32 cellular contexts compared by ENCODE assay signal in genomic region chr1:232813082-232813481, GRCh38.
"Had no signal": no experiment of that assay in that cellular context is flagged by ENCODE, and none has a peak within 500 bp of the region (broad histone marks: within the 10 kb centered on the region; RNA-seq: fewer than 3 reads in every experiment).

No MANE protein-coding gene starts in this region.

- H3K9me3 ChIP-seq: body of pancreas, breast epithelium had no signal

- H3K36me3 ChIP-seq: adrenal gland, brain microvascular endothelial cell, breast epithelium had no signal

- H3K27me3 ChIP-seq: adrenal gland, body of pancreas, brain microvascular endothelial cell, breast epithelium had no signal

- H3K4me3 ChIP-seq: adrenal gland, body of pancreas, breast epithelium had no signal

- H3K4me1 ChIP-seq: adrenal gland, body of pancreas, breast epithelium had no signal

- H3K27ac ChIP-seq: adrenal gland, body of pancreas, brain microvascular endothelial cell, breast epithelium, VCaP had no signal

- DNase-seq: activated B cell treated with CpG ODN at 0.5 μM for 24 hours; activated CD4-positive, alpha-beta memory T cell treated with anti-CD3 and anti-CD28 coated beads, Interleukin-2, amount 10 ng/mL, durations not matched to agents 7 days and 5 days; activated CD4-positive, alpha-beta T cell treated with anti-CD3 and anti-CD28 coated beads for 4 hours; activated CD4-positive, alpha-beta T cell treated with anti-CD3 and anti-CD28 coated beads, Interleukin-2, amount 10 ng/mL, durations not matched to agents 24 days and 14 days; activated CD4-positive, alpha-beta T cell treated with anti-CD3 and anti-CD28 coated beads, Interleukin-2, amount 50 U/mL, for 48 hours; activated CD4-positive, CD25-positive, alpha-beta regulatory T cell treated with anti-CD3 and anti-CD28 coated beads, Interleukin-2, amount 50 U/mL, for 72 hours; activated CD8-positive, alpha-beta memory T cell treated with anti-CD3 and anti-CD28 coated beads for 24 hours; activated CD8-positive, alpha-beta memory T cell treated with anti-CD3 and anti-CD28 coated beads, Interleukin-2, amount 10 ng/mL, durations not matched to agents 7 days and 5 days; activated CD8-positive, alpha-beta memory T cell treated with anti-CD3 and anti-CD28 coated beads, Interleukin-2, amount 50 U/mL, for 48 hours; activated CD8-positive, alpha-beta T cell treated with anti-CD3 and anti-CD28 coated beads, Interleukin-2, amount 10 ng/mL, durations not matched to agents 7 days and 5 days; activated effector memory CD4-positive, alpha-beta T cell treated with anti-CD3 and anti-CD28 coated beads, Interleukin-2, amount 50 U/mL, for 16 hours; activated gamma-delta T cell treated with Interleukin-2 at 50 U/mL for 16 hours; activated naive CD4-positive, alpha-beta T cell; activated naive CD4-positive, alpha-beta T cell treated with anti-CD3 and anti-CD28 coated beads for 36 hours; activated naive CD4-positive, alpha-beta T cell treated with anti-CD3 and anti-CD28 coated beads, Interleukin-2, amount 50 U/mL, for 16 hours; activated naive CD8-positive, alpha-beta T cell treated with anti-CD3 and anti-CD28 coated beads for 36 hours; activated T-cell treated with anti-CD3 and anti-CD28 coated beads, Interleukin-2, amount 50 U/mL, for 1 hour; activated T-cell treated with anti-CD3 and anti-CD28 coated beads, Interleukin-2, amount 50 U/mL, for 4 hours; activated T-cell treated with anti-CD3 and anti-CD28 coated beads, Interleukin-2, amount 50 U/mL, for 72 hours; adrenal gland; amniotic stem cell; aorta; body of pancreas; brain microvascular endothelial cell; central memory CD4-positive, alpha-beta T cell; T-helper 1 cell; T-helper 2 cell; T-helper 9 cell had no signal

- ATAC-seq: activated CD8-positive, alpha-beta memory T cell treated with anti-CD3 and anti-CD28 coated beads, Interleukin-2, amount 10 ng/mL, durations not matched to agents 7 days and 5 days; activated CD8-positive, alpha-beta T cell treated with anti-CD3 and anti-CD28 coated beads, Interleukin-2, amount 10 ng/mL, durations not matched to agents 7 days and 5 days; activated naive CD4-positive, alpha-beta T cell treated with anti-CD3 and anti-CD28 coated beads, Interleukin-2, amount 50 U/mL, for 72 hours; activated T-cell treated with anti-CD3 and anti-CD28 coated beads, Interleukin-2, amount 50 U/mL, for 4 hours; activated T-cell treated with anti-CD3 and anti-CD28 coated beads, Interleukin-2, amount 50 U/mL, for 72 hours; activated T-helper 17 cell treated with anti-CD3 and anti-CD28 coated beads, Interleukin-2, amount 50 U/mL, for 72 hours; body of pancreas had no signal
